Comparison of ENCODE assay signal across 17 cellular contexts in genomic region chr2:99821572-99822369, GRCh38.
DNase-seq lines count a peak whose midpoint lies in the region; TF ChIP-seq lines count a peak whose summit lies in the region.
"Had no signal": no experiment of that assay in that cellular context is flagged by ENCODE, and none has a peak within 500 bp of the region (broad histone marks: within the 10 kb centered on the region; RNA-seq: fewer than 3 reads in every experiment).

No MANE protein-coding gene starts in this region.

- H3K27me3 ChIP-seq in testis: no peaks in the 10 kb centered on the region

- H3K4me1 Mint-ChIP-seq in activated T-helper 2 cell treated with anti-CD3 and anti-CD28 coated beads, Interferon-gamma antibody, Interleukin-2, Interleukin-4, amounts not matched to agents 10 μg/mL and 5 μg/mL and 100 μg/mL, durations not matched to agents 14 hours and 24 hours and 36 hours (ENCODE audit: low read depth): no peaks in the 10 kb centered on the region

- TF ChIP-seq CTCF in AG10803 (conservative IDR thresholded peaks at IDR 0.05; ENCODE audit: low read length) (no peak), choroid plexus epithelial cell (conservative IDR thresholded peaks at IDR 0.05; ENCODE audit: low read depth, low read length) (no peak), GM20000 (IDR thresholded peaks at IDR 0.05; ENCODE audit: extremely low read depth, missing control alignments) (no peak), testis (IDR thresholded peaks at IDR 0.05) (no peak)

- H3K9me3 ChIP-seq in KOPT-K1 (ENCODE audit: insufficient read depth, low read length, poor library complexity, severe bottlenecking) (no peaks in the 10 kb centered on the region), testis (no peaks in the 10 kb centered on the region)

- no peak for TF ChIP-seq POLR2A in testis (IDR thresholded peaks at IDR 0.05)

- no peaks in the 10 kb centered on the region for H3K9me3 Mint-ChIP-seq in activated T-helper 2 cell treated with anti-CD3 and anti-CD28 coated beads, Interferon-gamma antibody, Interleukin-2, Interleukin-4, amounts not matched to agents 10 μg/mL and 5 μg/mL and 100 μg/mL, durations not matched to agents 14 hours and 24 hours and 36 hours
- H3K9me3 Mint-ChIP-seq: natural killer cell treated with Interleukin-12 subunit alpha and Interleukin-12 subunit beta and Interleukin-15 and Interleukin-18, amount 100 ng/mL, for 72 hours had no signal

- intact Hi-C loops in testis (cut with DNase I; ENCODE audit: low total_unique reads): no loop called here
- intact Hi-C loops in activated T-helper 2 cell treated with anti-CD3 and anti-CD28 coated beads, Interferon-gamma antibody, Interleukin-2, Interleukin-4, amounts not matched to agents 10 μg/mL and 5 μg/mL and 100 μg/mL, durations not matched to agents 14 hours and 24 hours and 36 hours (cut with micrococcal nuclease): no loop called here

- H3K36me3 ChIP-seq in KOPT-K1 (ENCODE audit: insufficient read depth, low read length): no peaks in the 10 kb centered on the region
- no peaks in the 10 kb centered on the region for H3K36me3 ChIP-seq in testis (ENCODE audit: low read depth, missing control alignments)

- no peaks in the 10 kb centered on the region for H3K4me1 ChIP-seq in testis

- H3K4me3 ChIP-seq in AG10803 (ENCODE audit: low read length): no peak overlapping the region
- H3K4me3 ChIP-seq in choroid plexus epithelial cell (ENCODE audit: low read depth, low read length): no peak overlapping the region
- H3K4me3 ChIP-seq in testis: no peak overlapping the region

- WGBS in testis, 2 donors: 90 to 96% methylated on average over 13 of the region's 13 CpGs

- no peaks in the 10 kb centered on the region for H3K36me3 Mint-ChIP-seq in activated T-helper 2 cell treated with anti-CD3 and anti-CD28 coated beads, Interferon-gamma antibody, Interleukin-2, Interleukin-4, amounts not matched to agents 10 μg/mL and 5 μg/mL and 100 μg/mL, durations not matched to agents 14 hours and 24 hours and 36 hours (ENCODE audit: low read depth)
- H3K36me3 Mint-ChIP-seq: natural killer cell treated with Interleukin-12 subunit alpha and Interleukin-12 subunit beta and Interleukin-15 and Interleukin-18, amount 100 ng/mL, for 72 hours had no signal

- H3K4me3 Mint-ChIP-seq in activated T-helper 2 cell treated with anti-CD3 and anti-CD28 coated beads, Interferon-gamma antibody, Interleukin-2, Interleukin-4, amounts not matched to agents 10 μg/mL and 5 μg/mL and 100 μg/mL, durations not matched to agents 14 hours and 24 hours and 36 hours (ENCODE audit: low read depth): no peak overlapping the region
- H3K4me3 Mint-ChIP-seq: natural killer cell treated with Interleukin-12 subunit alpha and Interleukin-12 subunit beta and Interleukin-15 and Interleukin-18, amount 100 ng/mL, for 72 hours had no signal

- H3K27ac Mint-ChIP-seq in activated T-helper 2 cell treated with anti-CD3 and anti-CD28 coated beads, Interferon-gamma antibody, Interleukin-2, Interleukin-4, amounts not matched to agents 10 μg/mL and 5 μg/mL and 100 μg/mL, durations not matched to agents 14 hours and 24 hours and 36 hours: no peak overlapping the region
- H3K27ac Mint-ChIP-seq: natural killer cell treated with Interleukin-12 subunit alpha and Interleukin-12 subunit beta and Interleukin-15 and Interleukin-18, amount 100 ng/mL, for 72 hours had no signal

- H3K27me3 Mint-ChIP-seq in activated T-helper 2 cell treated with anti-CD3 and anti-CD28 coated beads, Interferon-gamma antibody, Interleukin-2, Interleukin-4, amounts not matched to agents 10 μg/mL and 5 μg/mL and 100 μg/mL, durations not matched to agents 14 hours and 24 hours and 36 hours (ENCODE audit: low read depth): no peaks in the 10 kb centered on the region

- peak overlapping the region; percentile 41 for H3K27ac ChIP-seq in KOPT-K1 (ENCODE audit: low read depth, low read length, poor library complexity, severe bottlenecking)
- H3K27ac ChIP-seq in testis: no peak overlapping the region
- H3K27ac ChIP-seq: HL-60 had no signal

- peak; percentile 51 for DNase-seq in AG10803 (ENCODE audit: low read depth)
- DNase-seq in choroid plexus epithelial cell (ENCODE audit: low read depth): peak; percentile 87
- peak; percentile 44 to 87 for DNase-seq in lung microvascular endothelial cell (ENCODE audit: low read depth in 2 of 2)
- no peak for DNase-seq in GM20000 (ENCODE audit: low spot score)
- no peak for DNase-seq in testis
- no peak for DNase-seq in DMS153 treated with DMSO at 0.1 percent for 48 hours (lab: John Stamatoyannopoulos, UW; ENCODE audit: unreplicated experiment)
- no peak for DNase-seq in activated T-helper 2 cell treated with anti-CD3 and anti-CD28 coated beads, Interferon-gamma antibody, Interleukin-2, Interleukin-4, amounts not matched to agents 10 μg/mL and 5 μg/mL and 100 μg/mL, durations not matched to agents 14 hours and 24 hours and 36 hours (ENCODE audit: low spot score)
- DNase-seq: activated CD8-positive, alpha-beta memory T cell treated with anti-CD3 and anti-CD28 coated beads, Interleukin-2, amount 50 U/mL, for 4 hours; amygdala; GDM1; NCI-H1105 treated with DMSO at 0.1 percent for 48 hours; SHP77 treated with DMSO at 0.1 percent for 48 hours; stimulated activated CD4-positive, alpha-beta T cell treated with anti-CD3 and anti-CD28 coated beads, Interleukin-15, amount 100 ng/mL, for 24 hours; stimulated activated CD8-positive, alpha-beta memory T cell treated with anti-CD3 and anti-CD28 coated beads, Interleukin-4, amount 100 ng/mL, for 48 hours had no signal

Comparison
In these comparisons a context has a peak if more than half of its experiments do, and no peak if none do; other contexts are left out.
1. DNase-seq: peak in AG10803 (single experiment), choroid plexus epithelial cell (single experiment) and lung microvascular endothelial cell (2 of 2); none in GM20000 (single experiment), testis (single experiment), DMS153 treated with DMSO at 0.1 percent for 48 hours (single experiment) and activated T-helper 2 cell treated with anti-CD3 and anti-CD28 coated beads, Interferon-gamma antibody, Interleukin-2, Interleukin-4, amounts not matched to agents 10 μg/mL and 5 μg/mL and 100 μg/mL, durations not matched to agents 14 hours and 24 hours and 36 hours (single experiment).